Comparison of ENCODE assay signal across 8 cellular contexts in the genomic region with DNA sequence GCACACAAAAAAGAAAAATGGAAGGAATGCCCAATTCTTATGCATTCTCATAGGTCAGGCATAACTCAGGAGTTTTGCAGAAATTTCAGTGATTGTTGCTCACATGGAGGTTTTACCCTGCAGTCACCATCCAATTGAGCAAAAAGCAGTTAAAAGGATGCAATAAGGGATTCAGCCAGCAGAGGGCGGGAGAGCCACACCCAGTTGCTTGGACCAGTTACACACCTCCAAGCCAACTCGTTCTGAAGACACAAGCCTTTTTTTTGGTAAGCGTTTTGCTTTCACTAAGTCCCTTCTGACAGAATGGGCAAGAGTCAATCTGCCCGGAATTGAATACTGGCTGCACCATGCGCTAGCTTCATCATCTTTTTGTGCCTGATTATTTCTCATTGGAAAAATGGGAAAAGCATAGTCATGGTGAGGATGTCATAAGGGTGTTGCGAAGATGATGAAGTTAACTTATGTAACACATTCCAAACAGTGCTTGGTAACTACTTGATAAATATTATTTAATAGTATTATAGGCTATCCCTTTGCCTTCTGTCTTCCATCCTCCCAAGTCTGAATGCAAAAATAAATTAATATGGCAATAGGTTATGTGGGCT.
DNase-seq lines count a peak whose midpoint lies in the region; ATAC-seq and TF ChIP-seq lines count a peak whose summit lies in the region.

No MANE protein-coding gene starts in this region.

- H3K27me3 Mint-ChIP-seq in CD4-positive, alpha-beta T cell: no peaks in the 10 kb centered on the region
- H3K27me3 Mint-ChIP-seq in activated CD4-positive, alpha-beta memory T cell treated with anti-CD3 and anti-CD28 coated beads, Interleukin-2, amount 10 ng/mL, durations not matched to agents 7 days and 5 days: no peaks in the 10 kb centered on the region

- no peak overlapping the region for H3K18ac ChIP-seq in mesenchymal stem cell (ENCODE audit: low read depth in 1 of 2, low read length in 2 of 2)

- no peak overlapping the region for H3K4ac ChIP-seq in mesenchymal stem cell (ENCODE audit: low read depth in 1 of 2, low read length in 2 of 2)

- no peaks in the 10 kb centered on the region for H3K36me3 ChIP-seq in endocrine pancreas (ENCODE audit: control insufficient read depth, insufficient read depth, low read length)
- H3K36me3 ChIP-seq in mesenchymal stem cell (ENCODE audit: control insufficient read depth in 1 of 2, insufficient read depth in 2 of 2, low read depth in 1 of 2, low read length in 2 of 2): no peaks in the 10 kb centered on the region

- no peaks in the 10 kb centered on the region for H3K4me1 Mint-ChIP-seq in CD4-positive, alpha-beta T cell (ENCODE audit: low read depth)
- no peaks in the 10 kb centered on the region for H3K4me1 Mint-ChIP-seq in activated CD4-positive, alpha-beta memory T cell treated with anti-CD3 and anti-CD28 coated beads, Interleukin-2, amount 10 ng/mL, durations not matched to agents 7 days and 5 days

- POLR2A ChIA-PET in CD4-positive, alpha-beta T cell (lab: Charles Lee): no interaction called here
- POLR2A ChIA-PET in activated CD4-positive, alpha-beta memory T cell treated with anti-CD3 and anti-CD28 coated beads, Interleukin-2, amount 10 ng/mL, durations not matched to agents 7 days and 5 days (lab: Charles Lee): no interaction called here

- no peak overlapping the region for H2AK5ac ChIP-seq in mesenchymal stem cell (ENCODE audit: low read length, severe bottlenecking)

- H3K9ac ChIP-seq in endocrine pancreas (ENCODE audit: control insufficient read depth, insufficient read depth, low read length) (no peak overlapping the region), mesenchymal stem cell (ENCODE audit: low read length) (peak overlapping the region; percentile 3)

- H3K4me3 ChIP-seq in endocrine pancreas (ENCODE audit: control insufficient read depth, insufficient read depth, low read length) (peak overlapping the region; percentile 65), mesenchymal stem cell (ENCODE audit: insufficient read depth in 1 of 2, low read depth in 1 of 2, low read length in 2 of 2) (peak overlapping the region in 1 of 2 experiments; percentile 45)

- H3K4me2 ChIP-seq in mesenchymal stem cell (ENCODE audit: low read length, poor library complexity, severe bottlenecking): no peak overlapping the region

- peak; percentile 71 for TF ChIP-seq CTCF in CD4-positive, alpha-beta T cell (IDR thresholded peaks at IDR 0.05)

- no peak overlapping the region for H2AFZ ChIP-seq in mesenchymal stem cell (ENCODE audit: low read depth, low read length)

- no peak overlapping the region for H3K14ac ChIP-seq in mesenchymal stem cell (ENCODE audit: low read length in 2 of 2)

- no peak overlapping the region for H4K8ac ChIP-seq in mesenchymal stem cell (ENCODE audit: low read length)

- CTCF ChIA-PET in CD4-positive, alpha-beta T cell (lab: Charles Lee): interaction anchor here (1.1 kb wide), 1 partner anchor 17 kb away, joined by 4 read pairs; no protein-coding TSS in a partner anchor
- CTCF ChIA-PET in activated CD4-positive, alpha-beta memory T cell treated with anti-CD3 and anti-CD28 coated beads, Interleukin-2, amount 10 ng/mL, durations not matched to agents 7 days and 5 days (lab: Charles Lee): no interaction called here

- H3K4me1 ChIP-seq in endocrine pancreas (ENCODE audit: control insufficient read depth, insufficient read depth, low read length): no peaks in the 10 kb centered on the region
- H3K4me1 ChIP-seq in mesenchymal stem cell (ENCODE audit: control insufficient read depth, insufficient read depth, low read depth, low read length): no peaks in the 10 kb centered on the region

- peak; percentile 10 to 47 (median 34) for DNase-seq in CD4-positive, alpha-beta T cell
- DNase-seq in NCI-H69 (lab: John Stamatoyannopoulos, UW) (peak; percentile 58), mesenchymal stem cell (peak; percentile 52)
- DNase-seq in activated CD4-positive, alpha-beta memory T cell treated with anti-CD3 and anti-CD28 coated beads, Interleukin-2, amount 10 ng/mL, durations not matched to agents 7 days and 5 days: peak; percentile 66
- DNase-seq in stimulated activated CD8-positive, alpha-beta memory T cell treated with anti-CD3 and anti-CD28 coated beads, Interleukin-2, amount 100 ng/mL, for 1 hour (ENCODE audit: low read depth in 2 of 2): peak; percentile 12 to 18

- no peaks in the 10 kb centered on the region for H3K9me3 Mint-ChIP-seq in CD4-positive, alpha-beta T cell
- no peaks in the 10 kb centered on the region for H3K9me3 Mint-ChIP-seq in activated CD4-positive, alpha-beta memory T cell treated with anti-CD3 and anti-CD28 coated beads, Interleukin-2, amount 10 ng/mL, durations not matched to agents 7 days and 5 days

- H3K23ac ChIP-seq in mesenchymal stem cell (ENCODE audit: low read length in 2 of 2): no peak overlapping the region

- H3K4me3 Mint-ChIP-seq in CD4-positive, alpha-beta T cell: no peak overlapping the region
- no peak overlapping the region for H3K4me3 Mint-ChIP-seq in activated CD4-positive, alpha-beta memory T cell treated with anti-CD3 and anti-CD28 coated beads, Interleukin-2, amount 10 ng/mL, durations not matched to agents 7 days and 5 days

- no peaks in the 10 kb centered on the region for H3K79me1 ChIP-seq in mesenchymal stem cell (replicated peaks; ENCODE audit: low read length, poor library complexity, severe bottlenecking)

- no peak overlapping the region for H4K91ac ChIP-seq in mesenchymal stem cell (ENCODE audit: low read length)

- no peak overlapping the region for H2BK120ac ChIP-seq in mesenchymal stem cell (ENCODE audit: low read depth, low read length)

- intact Hi-C loops in CD4-positive, alpha-beta T cell (cut with DNase I, micrococcal nuclease): no loop called here

- peak; percentile 51 for ATAC-seq in CD4-positive, alpha-beta T cell (ENCODE audit: poor library complexity)
- ATAC-seq in GM19372 (IDR thresholded peaks at IDR 0.05; ENCODE audit: low read depth, unreplicated experiment) (peak; percentile 84), HG03439 (IDR thresholded peaks at IDR 0.05; ENCODE audit: unreplicated experiment) (peak; percentile 92)

- H3K36me3 Mint-ChIP-seq in CD4-positive, alpha-beta T cell (ENCODE audit: low read depth): no peaks in the 10 kb centered on the region
- H3K36me3 Mint-ChIP-seq in activated CD4-positive, alpha-beta memory T cell treated with anti-CD3 and anti-CD28 coated beads, Interleukin-2, amount 10 ng/mL, durations not matched to agents 7 days and 5 days (ENCODE audit: low read depth): no peaks in the 10 kb centered on the region

- no peaks in the 10 kb centered on the region for H3K9me3 ChIP-seq in CD4-positive, alpha-beta T cell (ENCODE audit: control insufficient read depth, low read length)
- H3K9me3 ChIP-seq in endocrine pancreas (ENCODE audit: control insufficient read depth, low read length) (no peaks in the 10 kb centered on the region), mesenchymal stem cell (ENCODE audit: control insufficient read depth, low read length) (no peaks in the 10 kb centered on the region)

- H2BK12ac ChIP-seq in mesenchymal stem cell (ENCODE audit: low read length in 2 of 2): no peak overlapping the region

- WGBS in mesenchymal stem cell: 7% methylated on average over 5 of the region's 6 CpGs

- no peak overlapping the region for H3K27ac ChIP-seq in CD4-positive, alpha-beta T cell (ENCODE audit: low read depth, low read length)
- H3K27ac ChIP-seq in mesenchymal stem cell (ENCODE audit: low read length, poor library complexity, severe bottlenecking): no peak overlapping the region

- H2BK15ac ChIP-seq in mesenchymal stem cell (ENCODE audit: low read depth, poor library complexity, severe bottlenecking): no peak overlapping the region

- no peaks in the 10 kb centered on the region for H3K27me3 ChIP-seq in CD4-positive, alpha-beta T cell (ENCODE audit: control insufficient read depth, insufficient read depth, low read length)
- H3K27me3 ChIP-seq in endocrine pancreas (ENCODE audit: control insufficient read depth, insufficient read depth, low read length) (no peaks in the 10 kb centered on the region), mesenchymal stem cell (ENCODE audit: control insufficient read depth in 1 of 2, insufficient read depth in 1 of 2, low read length in 2 of 2) (no peaks in the 10 kb centered on the region)

- H2BK5ac ChIP-seq in mesenchymal stem cell (ENCODE audit: low read depth, low read length, poor library complexity, severe bottlenecking): no peak overlapping the region

- H3K27ac Mint-ChIP-seq in CD4-positive, alpha-beta T cell: no peak overlapping the region
- no peak overlapping the region for H3K27ac Mint-ChIP-seq in activated CD4-positive, alpha-beta memory T cell treated with anti-CD3 and anti-CD28 coated beads, Interleukin-2, amount 10 ng/mL, durations not matched to agents 7 days and 5 days

Comparison
In these comparisons a context has a peak if more than half of its experiments do, and no peak if none do; other contexts are left out.
1. DNase-seq: peak in every context shown above with its lines; median percentile 66 in activated CD4-positive, alpha-beta memory T cell treated with anti-CD3 and anti-CD28 coated beads, Interleukin-2, amount 10 ng/mL, durations not matched to agents 7 days and 5 days; 58 in NCI-H69; 52 in mesenchymal stem cell; 34 in CD4-positive, alpha-beta T cell; 15 in stimulated activated CD8-positive, alpha-beta memory T cell treated with anti-CD3 and anti-CD28 coated beads, Interleukin-2, amount 100 ng/mL, for 1 hour.